ENCODE assay signal across 32 cellular contexts in the genomic region with DNA sequence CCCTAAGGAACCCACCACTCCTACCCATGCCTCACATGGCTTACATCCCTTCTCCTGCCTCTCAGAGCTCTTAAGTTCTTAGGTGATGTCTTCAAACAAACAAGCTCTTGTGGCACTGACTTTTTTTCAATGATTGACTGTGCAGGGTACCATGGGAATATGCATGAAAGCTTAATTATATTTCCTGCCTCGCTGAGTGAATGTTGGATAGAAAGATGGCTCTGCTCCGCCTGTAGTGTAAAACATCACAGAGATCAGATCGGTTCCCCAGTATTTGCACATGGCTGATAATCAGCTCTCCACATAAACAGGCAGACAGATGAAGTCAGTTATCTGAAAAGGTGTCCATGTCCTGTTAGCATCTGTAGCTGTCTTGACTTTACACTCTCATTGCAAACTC.
"Had no signal": no experiment of that assay in that cellular context is flagged by ENCODE, and none has a peak within 500 bp of the region (broad histone marks: within the 10 kb centered on the region; RNA-seq: fewer than 3 reads in every experiment).

No MANE protein-coding gene starts in this region.

- H3K9me3 ChIP-seq: adrenal gland, body of pancreas, breast epithelium had no signal

- DNase-seq: activated B cell treated with CpG ODN at 0.5 μM for 24 hours; activated CD4-positive, alpha-beta memory T cell treated with anti-CD3 and anti-CD28 coated beads for 36 hours; activated CD4-positive, alpha-beta T cell treated with anti-CD3 and anti-CD28 coated beads for 4 hours; activated CD4-positive, alpha-beta T cell treated with anti-CD3 and anti-CD28 coated beads, Interleukin-2, amount 10 ng/mL, durations not matched to agents 24 days and 14 days; activated CD4-positive, alpha-beta T cell treated with anti-CD3 and anti-CD28 coated beads, Interleukin-2, amount 50 U/mL, for 1 hour; activated CD4-positive, alpha-beta T cell treated with anti-CD3 and anti-CD28 coated beads, Interleukin-2, amount 50 U/mL, for 4 hours; activated CD4-positive, CD25-positive, alpha-beta regulatory T cell treated with anti-CD3 and anti-CD28 coated beads, Interleukin-2, amount 50 U/mL, for 72 hours; activated CD8-positive, alpha-beta memory T cell treated with anti-CD3 and anti-CD28 coated beads, Interleukin-2, amount 50 U/mL, for 4 hours; activated CD8-positive, alpha-beta T cell treated with anti-CD3 and anti-CD28 coated beads for 36 hours; activated effector memory CD4-positive, alpha-beta T cell treated with anti-CD3 and anti-CD28 coated beads, Interleukin-2, amount 50 U/mL, for 16 hours; activated gamma-delta T cell treated with Interleukin-2 at 50 U/mL for 16 hours; activated naive CD4-positive, alpha-beta T cell; activated naive CD4-positive, alpha-beta T cell treated with anti-CD3 and anti-CD28 coated beads for 36 hours; activated naive CD4-positive, alpha-beta T cell treated with anti-CD3 and anti-CD28 coated beads, Interleukin-2, amount 50 U/mL, for 16 hours; activated naive CD8-positive, alpha-beta T cell treated with anti-CD3 and anti-CD28 coated beads for 36 hours; activated T-cell treated with anti-CD3 and anti-CD28 coated beads for 4 hours; activated T-cell treated with anti-CD3 and anti-CD28 coated beads, Interleukin-2, amount 50 U/mL, for 1 hour; activated T-cell treated with anti-CD3 and anti-CD28 coated beads, Interleukin-2, amount 50 U/mL, for 4 hours; activated T-cell treated with anti-CD3 and anti-CD28 coated beads, Interleukin-2, amount 50 U/mL, for 72 hours; adrenal gland; amniotic stem cell; aorta; body of pancreas; brain microvascular endothelial cell; central memory CD4-positive, alpha-beta T cell; T-helper 17 cell had no signal

- ATAC-seq: activated CD8-positive, alpha-beta T cell treated with anti-CD3 and anti-CD28 coated beads for 36 hours; activated naive CD4-positive, alpha-beta T cell treated with anti-CD3 and anti-CD28 coated beads, Interleukin-2, amount 50 U/mL, for 72 hours; activated T-cell treated with anti-CD3 and anti-CD28 coated beads, Interleukin-2, amount 50 U/mL, for 4 hours; activated T-cell treated with anti-CD3 and anti-CD28 coated beads, Interleukin-2, amount 50 U/mL, for 72 hours; activated T-helper 17 cell treated with anti-CD3 and anti-CD28 coated beads, Interleukin-2, amount 50 U/mL, for 72 hours; body of pancreas; T-helper 17 cell had no signal

- H3K27ac ChIP-seq: adrenal gland, body of pancreas, brain microvascular endothelial cell, breast epithelium, VCaP had no signal

- H3K4me3 ChIP-seq: adrenal gland, body of pancreas, breast epithelium had no signal

- H3K36me3 ChIP-seq: adrenal gland, brain microvascular endothelial cell, breast epithelium had no signal

- H3K27me3 ChIP-seq: adrenal gland, body of pancreas, brain microvascular endothelial cell, breast epithelium had no signal

- H3K4me1 ChIP-seq: adrenal gland, body of pancreas, breast epithelium had no signal

- FAIRE-seq: astrocyte, TTC549 had no signal
